ENCODE assay signal across 10 cellular contexts in genomic region chr17:64357191-64357981, GRCh38. TPM values are rescaled to one million over a fixed set of nuclear protein-coding genes. Genes with fewer than 3 reads are reported as not detected.
DNase-seq lines count a peak whose midpoint lies in the region; ATAC-seq and TF ChIP-seq lines count a peak whose summit lies in the region.
"Had no signal": no experiment of that assay in that cellular context is flagged by ENCODE, and none has a peak within 500 bp of the region (broad histone marks: within the 10 kb centered on the region; RNA-seq: fewer than 3 reads in every experiment).

No MANE protein-coding gene starts in this region.

- no peak overlapping the region for H4K8ac ChIP-seq in mesendoderm (ENCODE audit: low read depth, low read length)

- no peak overlapping the region for H2BK120ac ChIP-seq in mesendoderm (ENCODE audit: low read depth, low read length)

- 58% methylated on average over 11 of the region's 11 CpGs for WGBS in mammary epithelial cell (ENCODE audit: low coverage, missing lambda C conversion rate)
- WGBS in mesendoderm (ENCODE audit: extremely low coverage, insufficient coverage, low lambda C conversion rate): no CpG with 5 or more reads among the region's 11 CpGs

- H3K79me2 ChIP-seq in mammary epithelial cell (ENCODE audit: insufficient read depth, low read length): no peaks in the 10 kb centered on the region
- H3K79me2 ChIP-seq in mesendoderm (ENCODE audit: control insufficient read depth, insufficient read depth, low read length): no peaks in the 10 kb centered on the region

- H3K36me3 ChIP-seq in mammary epithelial cell (ENCODE audit: insufficient read depth, low read length): no peaks in the 10 kb centered on the region
- H3K36me3 ChIP-seq in mesendoderm (ENCODE audit: control insufficient read depth, insufficient read depth, low read length): no peaks in the 10 kb centered on the region

- CTCF ChIA-PET in mammary epithelial cell (lab: Charles Lee; ENCODE audit: low non-redundant PET): no interaction called here

- H3K18ac ChIP-seq in mesendoderm (ENCODE audit: low read length): no peak overlapping the region

- H4K5ac ChIP-seq in mesendoderm (ENCODE audit: low read length): no peak overlapping the region

- no peak overlapping the region for H3K23ac ChIP-seq in mesendoderm (ENCODE audit: low read length)

- intact Hi-C loops in mammary epithelial cell (cut with micrococcal nuclease): no loop called here

- no TSS peak for BruUV-seq in mammary epithelial cell (replicated peaks; lab: Mats Ljungman, UMichigan)

- dilution Hi-C loops in mammary epithelial cell (cut with HindIII; ENCODE audit: low sequenced_read_pairs): no loop called here

- H2BK5ac ChIP-seq in mesendoderm (ENCODE audit: low read length): no peak overlapping the region

- no peaks in the 10 kb centered on the region for H3K79me1 ChIP-seq in mesendoderm (ENCODE audit: low read length)

- H3K4ac ChIP-seq in mesendoderm (ENCODE audit: low read depth, low read length): no peak overlapping the region

- peak; percentile 98 for DNase-seq in AG09319 (ENCODE audit: extremely low read depth, low read depth)
- DNase-seq in NCI-H2107 (lab: John Stamatoyannopoulos, UW): peak; percentile 23
- peak; percentile 74 for DNase-seq in mammary epithelial cell
- DNase-seq in mesendoderm: peak; percentile 36
- DNase-seq in KBM-7: no peak
- no peak for DNase-seq in kidney tubule cell (ENCODE audit: low spot score)
- DNase-seq: head of caudate nucleus had no signal

- H2AFZ ChIP-seq in mammary epithelial cell (ENCODE audit: low read depth, low read length): no peak overlapping the region

- H3K4me1 ChIP-seq in mammary epithelial cell (ENCODE audit: insufficient read depth, low read length) (peaks cover 20% of the 10 kb centered on the region), mesendoderm (ENCODE audit: control insufficient read depth, low read depth, low read length) (no peaks in the 10 kb centered on the region)

- H3K9ac ChIP-seq in mammary epithelial cell (ENCODE audit: insufficient read depth, low read length) (no peak overlapping the region), mesendoderm (ENCODE audit: low read length) (no peak overlapping the region)

- no peak overlapping the region for H3K56ac ChIP-seq in mesendoderm (ENCODE audit: low read length)

- no peak for ATAC-seq in HG02642 (IDR thresholded peaks at IDR 0.05; ENCODE audit: poor library complexity, unreplicated experiment)
- ATAC-seq in HG03520 (IDR thresholded peaks at IDR 0.05; ENCODE audit: unreplicated experiment): no peak
- ATAC-seq: Panc1 had no signal

- H2BK15ac ChIP-seq in mesendoderm (replicated peaks; ENCODE audit: low read depth): no peak overlapping the region

- no peaks in the 10 kb centered on the region for H3K27me3 ChIP-seq in mammary epithelial cell (ENCODE audit: insufficient read depth, low read length)
- H3K27me3 ChIP-seq in mesendoderm (ENCODE audit: insufficient read depth, low read length, poor library complexity): no peaks in the 10 kb centered on the region

- H3K4me3 ChIP-seq in mammary epithelial cell (replicated peaks in 1 of 3; ENCODE audit: insufficient read depth in 1 of 3, low read depth in 2 of 3, low read length in 3 of 3): no peak overlapping the region
- H3K4me3 ChIP-seq in mesendoderm (ENCODE audit: low read length): no peak overlapping the region

- H2AK5ac ChIP-seq in mesendoderm (ENCODE audit: low read length): no peak overlapping the region

- no peak overlapping the region for H3K4me2 ChIP-seq in mammary epithelial cell (ENCODE audit: insufficient read depth, low read depth, low read length)
- no peak overlapping the region for H3K4me2 ChIP-seq in mesendoderm (ENCODE audit: low read length)

- TF ChIP-seq CTCF in AG09319 (IDR thresholded peaks at IDR 0.05; ENCODE audit: low read depth, low read length): no peak; the same call in 1 of the 2 replicates
- no peak for TF ChIP-seq CTCF in mammary epithelial cell (conservative IDR thresholded peaks at IDR 0.05 in 1 of 2, IDR thresholded peaks at IDR 0.05 in 1 of 2; ENCODE audit: extremely low read depth in 1 of 2, insufficient read depth in 1 of 2, low read depth in 1 of 2, low read length in 2 of 2)

- H3K27ac ChIP-seq in mammary epithelial cell (ENCODE audit: insufficient read depth, low read depth, low read length): no peak overlapping the region
- no peak overlapping the region for H3K27ac ChIP-seq in mesendoderm (ENCODE audit: low read depth, low read length)

- H3K9me3 ChIP-seq in mammary epithelial cell (replicated peaks; ENCODE audit: insufficient read depth, low read length): no peaks in the 10 kb centered on the region

- in situ Hi-C loops in mammary epithelial cell (cut with MboI; ENCODE audit: low sequenced_read_pairs in 2 of 2): no loop called here
- in situ Hi-C loops in KBM-7 (cut with MboI; ENCODE audit: low pct_unique_long_range_greater_than_20kb, low sequenced_read_pairs): no loop called here

- no peaks in the 10 kb centered on the region for H4K20me1 ChIP-seq in mammary epithelial cell (ENCODE audit: insufficient read depth, low read length)

RNA-seq across cellular contexts. Expression of gene PECAM1, which starts 33.3 kb away (rescaled TPM):
- under 1 TPM in 1 of 2 donors, not detected in 1; 0.42 TPM for total RNA-seq in mammary epithelial cell
- 0.01 TPM for polyA plus RNA-seq in mammary epithelial cell
- polyA minus RNA-seq in mammary epithelial cell: not detected
- 0.14 TPM for polyA plus RNA-seq in mesendoderm (2013, experiment 1 of 2)
- 0.07 TPM for polyA plus RNA-seq in mesendoderm (2013, experiment 2 of 2)

Comparison
In these comparisons a context has a peak if more than half of its experiments do, and no peak if none do; other contexts are left out.
1. DNase-seq: peak in AG09319 (single experiment), NCI-H2107 (single experiment), mammary epithelial cell (single experiment) and mesendoderm (single experiment); none in KBM-7 (single experiment) and kidney tubule cell (single experiment).